1 cellular context compared by ENCODE assay signal in genomic region chr19:55091955-55092354, GRCh38.
A peak's percentile ranks its signal among the peaks of the same experiment; 100 is the strongest.
TF ChIP-seq lines count a peak whose summit lies in the region.

No MANE protein-coding gene starts in this region.

TF ChIP-seq in K562, 482 proteins besides CTCF, POLR2A, EP300 and RAD21:
- TF ChIP-seq PCBP1 (IDR thresholded peaks at IDR 0.05; ENCODE audit: low read depth, low read length, poor library complexity, severe bottlenecking) (peak; percentile 20), POLR2H (tag; IDR thresholded peaks at IDR 0.05; ENCODE audit: low read depth) (no peak), TRIM28 (IDR thresholded peaks at IDR 0.05) (no peak), ZBTB33 (CRISPR knock-in tag; IDR thresholded peaks at IDR 0.05) (0 out of 2 replicates have a peak, but pooled peaks have one; percentile 17), POLR2G (IDR thresholded peaks at IDR 0.05; ENCODE audit: low read depth, low read length) (peak; percentile 62)
